In the genomic region with DNA sequence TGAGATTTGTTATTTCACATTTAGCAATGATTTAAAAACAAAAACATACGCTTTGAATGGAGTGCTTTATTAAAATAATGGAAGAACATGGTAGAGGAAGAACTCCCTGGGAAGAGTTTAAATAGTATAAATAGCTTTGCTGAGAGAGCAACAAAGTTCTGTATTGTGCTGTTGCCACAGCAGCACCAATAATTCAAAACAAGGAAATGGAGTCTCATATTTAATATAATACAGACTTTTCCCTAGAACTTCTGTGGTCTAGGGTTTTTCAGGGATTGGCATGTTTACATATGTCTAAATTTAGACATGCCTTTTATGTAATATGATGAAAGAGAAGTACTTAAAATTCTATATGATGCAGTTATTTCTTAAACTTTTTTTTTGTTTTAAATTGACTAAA, we compare ENCODE assay signal across 1 cellular context.
TF ChIP-seq lines count a peak whose summit lies in the region.

No MANE protein-coding gene starts in this region.

TF ChIP-seq in K562, 482 proteins besides CTCF, POLR2A, EP300 and RAD21 (continued from another document):
- TF ChIP-seq, protein P1, sequence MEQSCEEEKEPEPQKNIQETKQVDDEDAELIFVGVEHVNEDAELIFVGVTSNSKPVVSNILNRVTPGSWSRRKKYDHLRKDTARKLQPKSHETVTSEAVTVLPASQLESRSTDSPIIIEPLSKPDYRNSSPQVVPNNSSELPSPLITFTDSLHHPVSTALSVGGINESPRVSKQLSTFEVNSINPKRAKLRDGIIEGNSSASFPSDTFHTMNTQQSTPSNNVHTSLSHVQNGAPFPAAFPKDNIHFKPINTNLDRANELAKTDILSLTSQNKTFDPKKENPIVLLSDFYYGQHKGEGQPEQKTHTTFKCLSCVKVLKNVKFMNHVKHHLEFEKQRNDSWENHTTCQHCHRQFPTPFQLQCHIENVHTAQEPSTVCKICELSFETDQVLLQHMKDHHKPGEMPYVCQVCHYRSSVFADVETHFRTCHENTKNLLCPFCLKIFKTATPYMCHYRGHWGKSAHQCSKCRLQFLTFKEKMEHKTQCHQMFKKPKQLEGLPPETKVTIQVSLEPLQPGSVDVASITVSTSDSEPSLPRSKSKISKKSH (CRISPR knock-in tag; IDR thresholded peaks at IDR 0.05) = no peak
- TF ChIP-seq MAFK (IDR thresholded peaks at IDR 0.05; ENCODE audit: low read length) (no peak), DPF2 (IDR thresholded peaks at IDR 0.05) (no peak)
